ENCODE assay signal across 34 cellular contexts in genomic region chr3:36941658-36942057, GRCh38. TPM values are rescaled to one million over a fixed set of nuclear protein-coding genes. Genes with fewer than 3 reads are reported as not detected.
DNase-seq lines count a peak whose midpoint lies in the region; ATAC-seq, FAIRE-seq and TF ChIP-seq lines count a peak whose summit lies in the region.
"Had no signal": no experiment of that assay in that cellular context is flagged by ENCODE, and none has a peak within 500 bp of the region (broad histone marks: within the 10 kb centered on the region; RNA-seq: fewer than 3 reads in every experiment).

No MANE protein-coding gene starts in this region.

- ATAC-seq in natural killer cell (no peak), K562 (peak; percentile 84), mucosa of descending colon (no peak)
- ATAC-seq in natural killer cell treated with Interleukin-12 subunit alpha and Interleukin-12 subunit beta and Interleukin-15 and Interleukin-18, amount 100 ng/mL, for 72 hours: no peak
- ATAC-seq: activated T-cell treated with anti-CD3 and anti-CD28 coated beads, Interleukin-2, amount 50 U/mL, for 4 hours; gastroesophageal sphincter; left ventricle myocardium superior; right cardiac atrium; stimulated activated effector memory CD8-positive, alpha-beta T cell treated with anti-CD3 and anti-CD28 coated beads, Interleukin-12 subunit alpha, Interleukin-12 subunit beta, amount 100 ng/mL, for 72 hours; T-helper 17 cell; upper lobe of right lung had no signal

- H3K9me3 ChIP-seq in K562 (replicated peaks; ENCODE audit: control insufficient read depth, insufficient read depth, low read depth, low read length) (peaks cover 14% of the 10 kb centered on the region), mucosa of descending colon (no peaks in the 10 kb centered on the region)
- H3K9me3 ChIP-seq: breast epithelium, gastroesophageal sphincter, upper lobe of right lung had no signal

- H3K4me3 Mint-ChIP-seq in natural killer cell (peak overlapping the region; percentile 40), type B pancreatic cell (peak overlapping the region; percentile 12)
- H3K4me3 Mint-ChIP-seq in natural killer cell treated with Interleukin-12 subunit alpha and Interleukin-12 subunit beta and Interleukin-15 and Interleukin-18, amount 100 ng/mL, for 72 hours: no peak overlapping the region
- H3K4me3 Mint-ChIP-seq: activated T-cell treated with anti-CD3 and anti-CD28 coated beads, Interleukin-2, amount 50 U/mL, for 4 hours; stimulated activated effector memory CD8-positive, alpha-beta T cell treated with anti-CD3 and anti-CD28 coated beads, Interleukin-12 subunit alpha, Interleukin-12 subunit beta, amount 100 ng/mL, for 72 hours; T-helper 17 cell had no signal

- no TSS peak for BruUV-seq in K562 (replicated peaks; lab: Mats Ljungman, UMichigan)

- no peaks in the 10 kb centered on the region for H3K36me3 Mint-ChIP-seq in natural killer cell
- H3K36me3 Mint-ChIP-seq in natural killer cell treated with Interleukin-12 subunit alpha and Interleukin-12 subunit beta and Interleukin-15 and Interleukin-18, amount 100 ng/mL, for 72 hours: no peaks in the 10 kb centered on the region
- H3K36me3 Mint-ChIP-seq in type B pancreatic cell: no peaks in the 10 kb centered on the region
- H3K36me3 Mint-ChIP-seq: stimulated activated effector memory CD8-positive, alpha-beta T cell treated with anti-CD3 and anti-CD28 coated beads, Interleukin-12 subunit alpha, Interleukin-12 subunit beta, amount 100 ng/mL, for 72 hours had no signal

- H3K36me3 ChIP-seq in K562 (ENCODE audit: control insufficient read depth, insufficient read depth, low read length) (no peaks in the 10 kb centered on the region), mucosa of descending colon (ENCODE audit: low read depth) (no peaks in the 10 kb centered on the region)
- H3K36me3 ChIP-seq: BLaER1, breast epithelium, gastroesophageal sphincter, upper lobe of right lung had no signal

- H3K27ac Mint-ChIP-seq in natural killer cell: peak overlapping the region; percentile 26 to 42
- no peak overlapping the region for H3K27ac Mint-ChIP-seq in natural killer cell treated with Interleukin-12 subunit alpha and Interleukin-12 subunit beta and Interleukin-15 and Interleukin-18, amount 100 ng/mL, for 72 hours
- peak overlapping the region; percentile 23 for H3K27ac Mint-ChIP-seq in type B pancreatic cell
- H3K27ac Mint-ChIP-seq: nephron; stimulated activated effector memory CD8-positive, alpha-beta T cell treated with anti-CD3 and anti-CD28 coated beads, Interleukin-12 subunit alpha, Interleukin-12 subunit beta, amount 100 ng/mL, for 72 hours; T-helper 17 cell had no signal

- H3K27me3 Mint-ChIP-seq in natural killer cell (ENCODE audit: low read depth in 2 of 2) (no peaks in the 10 kb centered on the region), type B pancreatic cell (peaks cover 11% of the 10 kb centered on the region)
- no peaks in the 10 kb centered on the region for H3K27me3 Mint-ChIP-seq in natural killer cell treated with Interleukin-12 subunit alpha and Interleukin-12 subunit beta and Interleukin-15 and Interleukin-18, amount 100 ng/mL, for 72 hours
- H3K27me3 Mint-ChIP-seq: T-helper 17 cell had no signal

- FAIRE-seq in K562 (lab: Jason Lieb, UNC): peak; percentile 93
- FAIRE-seq: colon, islet of Langerhans had no signal

- intact Hi-C loops in natural killer cell (cut with micrococcal nuclease): no loop called here
- intact Hi-C loops in K562 (cut with micrococcal nuclease): no loop called here
- intact Hi-C loops in mucosa of descending colon (cut with DNase I, micrococcal nuclease): no loop called here

- 2% methylated on average over 3 of the region's 3 CpGs for WGBS in K562 (ENCODE audit: insufficient coverage, low coverage, missing lambda C conversion rate)

- H3K27ac ChIP-seq in K562 (ENCODE audit: extremely low read depth, low read depth, low read length): peak overlapping the region; percentile 53
- H3K27ac ChIP-seq: BLaER1, breast epithelium, gastroesophageal sphincter, RWPE1, SK-N-MC, upper lobe of right lung had no signal

- DNase-seq in natural killer cell (no peak), K562 (ENCODE audit: extremely low read depth in 1 of 4, low spot score in 3 of 4) (peak; percentile 36 to 83 (median 56)), islet precursor cell (peak; percentile 35), type B pancreatic cell (ENCODE audit: extremely low spot score, unreplicated experiment) (peak; percentile 42), mucosa of descending colon (no peak), NOMO-1 treated with DMSO at 0.1 percent for 48 hours (lab: John Stamatoyannopoulos, UW; ENCODE audit: unreplicated experiment) (no peak), GOT3 (lab: John Stamatoyannopoulos, UW) (no peak)
- no peak for DNase-seq in natural killer cell treated with Interleukin-12 subunit alpha and Interleukin-12 subunit beta and Interleukin-15 and Interleukin-18, amount 100 ng/mL, for 72 hours (ENCODE audit: low spot score)
- DNase-seq: activated CD4-positive, alpha-beta T cell treated with anti-CD3 and anti-CD28 coated beads for 4 hours; activated naive CD4-positive, alpha-beta T cell; activated T-cell treated with anti-CD3 and anti-CD28 coated beads, Interleukin-2, amount 50 U/mL, for 4 hours; amniotic stem cell; DND-41; effector memory CD4-positive, alpha-beta T cell; HCEC 1CT; KBM-7; left ventricle myocardium superior; midbrain; NCI-H1417 treated with DMSO at 0.1 percent for 48 hours; NCI-H345; NCI-H748 treated with DMSO at 0.1 percent for 48 hours; right cardiac atrium; stimulated activated CD4-positive, alpha-beta T cell treated with anti-CD3 and anti-CD28 coated beads, Interleukin-4, amount 100 ng/mL, for 24 hours; T-helper 17 cell; upper lobe of right lung had no signal

- TF ChIP-seq CTCF in natural killer cell (IDR thresholded peaks at IDR 0.05) (no peak), K562 (IDR thresholded peaks at IDR 0.05 in 2 of 3, conservative IDR thresholded peaks at IDR 0.05 in 1 of 3; ENCODE audit: insufficient read depth in 2 of 3, low read depth in 1 of 3, low read length in 3 of 3) (no peak), type B pancreatic cell (conservative IDR thresholded peaks at IDR 0.05) (no peak), mucosa of descending colon (IDR thresholded peaks at IDR 0.05) (no peak)

- no peaks in the 10 kb centered on the region for H3K9me3 Mint-ChIP-seq in natural killer cell
- no peaks in the 10 kb centered on the region for H3K9me3 Mint-ChIP-seq in natural killer cell treated with Interleukin-12 subunit alpha and Interleukin-12 subunit beta and Interleukin-15 and Interleukin-18, amount 100 ng/mL, for 72 hours
- no peaks in the 10 kb centered on the region for H3K9me3 Mint-ChIP-seq in type B pancreatic cell
- H3K9me3 Mint-ChIP-seq: activated T-cell treated with anti-CD3 and anti-CD28 coated beads, Interleukin-2, amount 50 U/mL, for 4 hours; stimulated activated effector memory CD8-positive, alpha-beta T cell treated with anti-CD3 and anti-CD28 coated beads, Interleukin-12 subunit alpha, Interleukin-12 subunit beta, amount 100 ng/mL, for 72 hours had no signal

- no peaks in the 10 kb centered on the region for H3K79me2 ChIP-seq in K562 (ENCODE audit: control insufficient read depth, insufficient read depth, low read length)

- TF ChIP-seq RAD21 in K562 (CRISPR knock-in tag; conservative IDR thresholded peaks at IDR 0.05 in 1 of 2, IDR thresholded peaks at IDR 0.05 in 1 of 2): no peak

- H3K4me1 Mint-ChIP-seq in natural killer cell (peaks cover 6 to 24% of the 10 kb centered on the region in 2 donors), type B pancreatic cell (ENCODE audit: unreplicated experiment) (peaks cover 18% of the 10 kb centered on the region)
- H3K4me1 Mint-ChIP-seq in natural killer cell treated with Interleukin-12 subunit alpha and Interleukin-12 subunit beta and Interleukin-15 and Interleukin-18, amount 100 ng/mL, for 72 hours (ENCODE audit: low read depth in 2 of 2): peaks cover 0 to 9% of the 10 kb centered on the region in 2 donors
- H3K4me1 Mint-ChIP-seq: stimulated activated effector memory CD8-positive, alpha-beta T cell treated with anti-CD3 and anti-CD28 coated beads, Interleukin-12 subunit alpha, Interleukin-12 subunit beta, amount 100 ng/mL, for 72 hours had no signal

- no peaks in the 10 kb centered on the region for H4K20me1 ChIP-seq in K562 (replicated peaks; ENCODE audit: control insufficient read depth, insufficient read depth, low read length)
- H4K20me1 ChIP-seq: BLaER1 had no signal

- no peaks in the 10 kb centered on the region for H3K9me1 ChIP-seq in K562 (ENCODE audit: control insufficient read depth, insufficient read depth, low read length)

- H3K4me1 ChIP-seq in K562 (replicated peaks in 1 of 2; ENCODE audit: control insufficient read depth in 2 of 2, insufficient read depth in 2 of 2, low read length in 2 of 2) (peaks cover 22 to 26% of the 10 kb centered on the region in 2 experiments), mucosa of descending colon (ENCODE audit: low read depth) (peaks cover 22% of the 10 kb centered on the region)
- H3K4me1 ChIP-seq: breast epithelium had no signal

- CTCF ChIA-PET in K562 (lab: Yijun Ruan, JAX; ENCODE audit: low intra/inter-chr PET ratio): interaction anchor here (0.6 kb wide), 1 partner anchor 212 kb away, joined by 3 read pairs; no protein-coding TSS in a partner anchor

- no peak for TF ChIP-seq POLR2A in K562 (conservative IDR thresholded peaks at IDR 0.05)

- TF ChIP-seq EP300 in K562 (IDR thresholded peaks at IDR 0.05; ENCODE audit: low read length): no peak

- H3K9ac ChIP-seq in K562 (ENCODE audit: insufficient read depth in 1 of 2, low read depth in 2 of 2, low read length in 2 of 2): peak overlapping the region; percentile 22 to 61; a peak in 1 of 4 replicates
- H3K9ac ChIP-seq: BLaER1 had no signal

- H3K4me3 ChIP-seq in K562: no peak overlapping the region
- no peak overlapping the region for H3K4me3 ChIP-seq in mucosa of descending colon
- H3K4me3 ChIP-seq: BLaER1, breast epithelium, gastroesophageal sphincter, SK-N-MC, upper lobe of right lung had no signal

- H3K4me2 ChIP-seq in K562 (ENCODE audit: insufficient read depth, low read length): peak overlapping the region; percentile 37
- H3K4me2 ChIP-seq: BLaER1 had no signal

- POLR2A ChIA-PET in K562 (lab: Yijun Ruan, JAX): interaction anchor here (1.3 kb wide), 1 partner anchor 13 kb away, joined by 3 read pairs; no protein-coding TSS in a partner anchor

- H2AFZ ChIP-seq in K562 (ENCODE audit: low read depth, low read length): peak overlapping the region; percentile 79

- in situ Hi-C loops in K562 (cut with MboI): no loop called here

- H3K27me3 ChIP-seq in K562 (ENCODE audit: control insufficient read depth in 2 of 2, insufficient read depth in 2 of 2, low read length in 2 of 2): no peaks in the 10 kb centered on the region
- H3K27me3 ChIP-seq: BLaER1, breast epithelium, gastroesophageal sphincter, upper lobe of right lung had no signal

RNA-seq across cellular contexts. Expression of gene TRANK1, which starts 3.2 kb away (rescaled TPM):
- total RNA-seq in natural killer cell (100 to 1,000 TPM; 105 to 158 (median 139) TPM), K562 (2014; rRNA removed) (2.0 and 2.5 TPM in 2 replicates), K562 (2014; rRNA removed; fragmentation: Illumina TruSeq; extraction: Trizol) (2.6 and 2.7 TPM in 2 replicates), K562 (2015; rRNA removed; fragmentation: Illumina TruSeq; extraction: Trizol) (3.8 and 4.8 TPM in 2 replicates), K562 (2021) (3.9 and 5.3 TPM in 2 replicates), type B pancreatic cell (ENCODE audit: low replicate concordance) (8.6 and 18.0 TPM in 2 replicates), mucosa of descending colon (100 to 1,000 TPM in 1 of 3 donors, 10 to 100 TPM in 2; 78.6 to 163 (median 97.3) TPM)
- total RNA-seq in natural killer cell treated with Interleukin-12 subunit alpha and Interleukin-12 subunit beta and Interleukin-15 and Interleukin-18, amount 100 ng/mL, for 72 hours: 10 to 100 TPM; 10.0 to 11.5 TPM
- 7.4 and 9.9 TPM in 2 replicates for total RNA-seq in K562 (2011; cell fraction: chromatin; rRNA removed; ENCODE audit: low replicate concordance)
- 3.3 and 10.8 TPM in 2 replicates for total RNA-seq in K562 (2011; cell fraction: nucleolus; rRNA removed)
- total RNA-seq in K562 (2011; cell fraction: nucleoplasm; rRNA removed): 2.7 and 3.0 TPM in 2 replicates
- polyA plus RNA-seq in K562 (2011; rRNA removed) (4.1 and 10.6 TPM in 2 replicates), K562 (2014; fragmentation: Illumina TruSeq; extraction: Trizol) (2.1 TPM in 2 replicates), K562 (2014; fragmentation: Nextera tagmentation; extraction: Ambion mirVana) (under 1 TPM; 0.41 to 0.49 TPM), K562 (2014; rRNA removed) (1.3 and 1.8 TPM in 2 replicates)
- polyA plus RNA-seq in K562 (2011; cell fraction: cytosol; rRNA removed): 2.8 and 8.1 TPM in 2 replicates
- 8.2 and 15.6 TPM in 2 replicates for polyA plus RNA-seq in K562 (2011; cell fraction: nucleus; rRNA removed)
- polyA plus RNA-seq in K562 (2012): 6.2 and 9.6 TPM in 2 replicates
- 11.5 and 31.8 TPM in 2 replicates for polyA minus RNA-seq in K562 (2011; rRNA and poly(A)+ RNA removed)
- polyA minus RNA-seq in K562 (2011; cell fraction: cytosol; rRNA and poly(A)+ RNA removed): 6.2 and 17.5 TPM in 2 replicates
- 7.0 and 17.7 TPM in 2 replicates for polyA minus RNA-seq in K562 (2011; cell fraction: nucleus; rRNA and poly(A)+ RNA removed)

RNA-seq across cellular contexts. Expression of gene EPM2AIP1, which starts 51.3 kb away (rescaled TPM):
- 10 to 100 TPM; 25.6 to 33.7 (median 32.5) TPM for total RNA-seq in natural killer cell
- 10 to 100 TPM; 11.4 to 21.2 TPM for total RNA-seq in natural killer cell treated with Interleukin-12 subunit alpha and Interleukin-12 subunit beta and Interleukin-15 and Interleukin-18, amount 100 ng/mL, for 72 hours
- total RNA-seq in K562 (2011; cell fraction: chromatin; rRNA removed; ENCODE audit: low replicate concordance): 36.0 and 108 TPM in 2 replicates
- 30.2 and 35.8 TPM in 2 replicates for total RNA-seq in K562 (2011; cell fraction: nucleolus; rRNA removed)
- total RNA-seq in K562 (2011; cell fraction: nucleoplasm; rRNA removed): 78.0 and 139 TPM in 2 replicates
- total RNA-seq in K562 (2014; rRNA removed): 14.6 and 16.3 TPM in 2 replicates
- 29.0 and 29.5 TPM in 2 replicates for total RNA-seq in K562 (2014; rRNA removed; fragmentation: Illumina TruSeq; extraction: Trizol)
- total RNA-seq in K562 (2015; rRNA removed; fragmentation: Illumina TruSeq; extraction: Trizol): 30.7 and 38.3 TPM in 2 replicates
- total RNA-seq in K562 (2021): 19.3 and 22.6 TPM in 2 replicates
- 44.8 and 47.2 TPM in 2 replicates for polyA plus RNA-seq in K562 (2011; rRNA removed)
- polyA plus RNA-seq in K562 (2011; cell fraction: cytosol; rRNA removed): 9.6 and 28.4 TPM in 2 replicates
- polyA plus RNA-seq in K562 (2011; cell fraction: nucleus; rRNA removed): 82.8 and 119 TPM in 2 replicates
- polyA plus RNA-seq in K562 (2012): 16.8 and 23.8 TPM in 2 replicates
- 20.9 and 25.2 TPM in 2 replicates for polyA plus RNA-seq in K562 (2014; fragmentation: Illumina TruSeq; extraction: Trizol)
- polyA plus RNA-seq in K562 (2014; fragmentation: Nextera tagmentation; extraction: Ambion mirVana): 1 to 10 TPM; 6.7 to 9.2 TPM
- 21.7 and 29.1 TPM in 2 replicates for polyA plus RNA-seq in K562 (2014; rRNA removed)
- 58.8 and 67.3 TPM in 2 replicates for polyA minus RNA-seq in K562 (2011; rRNA and poly(A)+ RNA removed)
- polyA minus RNA-seq in K562 (2011; cell fraction: cytosol; rRNA and poly(A)+ RNA removed): 13.6 and 14.8 TPM in 2 replicates
- polyA minus RNA-seq in K562 (2011; cell fraction: nucleus; rRNA and poly(A)+ RNA removed): 86.4 and 147 TPM in 2 replicates
- 27.5 and 29.2 TPM in 2 replicates for total RNA-seq in type B pancreatic cell (ENCODE audit: low replicate concordance)
- 10 to 100 TPM in 2 of 3 donors, 1 to 10 TPM in 1; 9.9 to 21.2 (median 13.6) TPM for total RNA-seq in mucosa of descending colon

RNA-seq across cellular contexts. Expression of gene MLH1, which starts 51.7 kb away (rescaled TPM):
- total RNA-seq in natural killer cell (10 to 100 TPM; 26.9 to 42.6 (median 27.3) TPM), K562 (2014; rRNA removed) (106 and 123 TPM in 2 replicates), K562 (2014; rRNA removed; fragmentation: Illumina TruSeq; extraction: Trizol) (116 and 132 TPM in 2 replicates), K562 (2015; rRNA removed; fragmentation: Illumina TruSeq; extraction: Trizol) (117 TPM in 2 replicates), K562 (2021) (76.0 and 76.4 TPM in 2 replicates), type B pancreatic cell (ENCODE audit: low replicate concordance) (29.5 and 41.0 TPM in 2 replicates), mucosa of descending colon (10 to 100 TPM; 15.4 to 25.9 (median 23.7) TPM)
- 10 to 100 TPM; 52.8 to 69.5 TPM for total RNA-seq in natural killer cell treated with Interleukin-12 subunit alpha and Interleukin-12 subunit beta and Interleukin-15 and Interleukin-18, amount 100 ng/mL, for 72 hours
- 83.9 and 136 TPM in 2 replicates for total RNA-seq in K562 (2011; cell fraction: chromatin; rRNA removed; ENCODE audit: low replicate concordance)
- total RNA-seq in K562 (2011; cell fraction: nucleolus; rRNA removed): 66.8 and 72.0 TPM in 2 replicates
- 70.8 and 71.4 TPM in 2 replicates for total RNA-seq in K562 (2011; cell fraction: nucleoplasm; rRNA removed)
- polyA plus RNA-seq in K562 (2011; rRNA removed) (103 and 144 TPM in 2 replicates), K562 (2014; fragmentation: Illumina TruSeq; extraction: Trizol) (122 and 155 TPM in 2 replicates), K562 (2014; fragmentation: Nextera tagmentation; extraction: Ambion mirVana) (100 to 1,000 TPM in 1 of 2 experiments, 10 to 100 TPM in 1; 81.6 to 134 TPM), K562 (2014; rRNA removed) (82.1 and 113 TPM in 2 replicates)
- polyA plus RNA-seq in K562 (2011; cell fraction: cytosol; rRNA removed): 69.9 and 93.3 TPM in 2 replicates
- 67.3 and 75.6 TPM in 2 replicates for polyA plus RNA-seq in K562 (2011; cell fraction: nucleus; rRNA removed)
- 77.3 and 88.6 TPM in 2 replicates for polyA plus RNA-seq in K562 (2012)
- 129 and 140 TPM in 2 replicates for polyA minus RNA-seq in K562 (2011; rRNA and poly(A)+ RNA removed)
- polyA minus RNA-seq in K562 (2011; cell fraction: cytosol; rRNA and poly(A)+ RNA removed): 39.0 and 63.0 TPM in 2 replicates
- 68.0 and 99.2 TPM in 2 replicates for polyA minus RNA-seq in K562 (2011; cell fraction: nucleus; rRNA and poly(A)+ RNA removed)

Comparison
In these comparisons a context has a peak if more than half of its experiments do, and no peak if none do; other contexts are left out.
1. H3K27ac Mint-ChIP-seq: peak in natural killer cell (2 of 2) and type B pancreatic cell (single experiment); none in natural killer cell treated with Interleukin-12 subunit alpha and Interleukin-12 subunit beta and Interleukin-15 and Interleukin-18, amount 100 ng/mL, for 72 hours (0 of 2).
2. DNase-seq: peak in K562 (4 of 4), islet precursor cell (single experiment) and type B pancreatic cell (single experiment); none in natural killer cell (single experiment), natural killer cell treated with Interleukin-12 subunit alpha and Interleukin-12 subunit beta and Interleukin-15 and Interleukin-18, amount 100 ng/mL, for 72 hours (single experiment), mucosa of descending colon (0 of 3), NOMO-1 treated with DMSO at 0.1 percent for 48 hours (single experiment) and GOT3 (single experiment).